21 cellular contexts compared by ENCODE assay signal in the genomic region with DNA sequence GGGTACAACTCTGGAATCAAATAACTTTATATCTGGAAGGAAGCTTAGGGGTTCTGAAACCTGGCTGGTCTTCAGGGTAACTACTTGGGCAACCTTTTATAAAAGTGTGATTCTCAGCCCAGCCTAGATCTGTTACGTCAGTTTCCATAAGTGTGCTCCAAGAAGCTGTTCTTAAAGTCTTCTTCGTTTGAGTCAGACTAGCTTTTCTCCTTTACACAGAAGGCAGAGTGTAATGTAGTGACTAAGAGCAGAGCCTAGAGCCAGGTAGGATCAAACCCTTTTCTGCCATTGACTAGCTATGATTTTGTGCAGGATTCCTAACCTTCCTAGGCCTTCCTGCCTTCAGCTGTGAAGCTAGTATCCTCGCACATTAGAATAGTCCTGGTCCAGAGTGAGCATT. TPM values are rescaled to one million over a fixed set of nuclear protein-coding genes. Genes with fewer than 3 reads are reported as not detected.
DNase-seq lines count a peak whose midpoint lies in the region; ATAC-seq and TF ChIP-seq lines count a peak whose summit lies in the region.
"Had no signal": no experiment of that assay in that cellular context is flagged by ENCODE, and none has a peak within 500 bp of the region (broad histone marks: within the 10 kb centered on the region; RNA-seq: fewer than 3 reads in every experiment).

No MANE protein-coding gene starts in this region.

- H3K4me1 Mint-ChIP-seq in T-helper 17 cell = peaks cover 63% of the 10 kb centered on the region

- H3K36me3 Mint-ChIP-seq in activated naive CD4-positive, alpha-beta T cell treated with anti-CD3 and anti-CD28 coated beads, Interleukin-2, amount 50 U/mL, for 72 hours = no peaks in the 10 kb centered on the region
- peaks cover 2% of the 10 kb centered on the region for H3K36me3 Mint-ChIP-seq in T-helper 17 cell (ENCODE audit: low read depth)
- H3K36me3 Mint-ChIP-seq: naive B cell had no signal

- no peak for TF ChIP-seq EP300 in suprapubic skin (IDR thresholded peaks at IDR 0.05)

- TF ChIP-seq POLR2A in suprapubic skin (IDR thresholded peaks at IDR 0.05) = no peak

- H3K4me3 Mint-ChIP-seq in T-helper 17 cell = peak overlapping the region; percentile 34

- H3K27ac Mint-ChIP-seq in activated naive CD4-positive, alpha-beta T cell treated with anti-CD3 and anti-CD28 coated beads, Interleukin-2, amount 50 U/mL, for 72 hours = no peak overlapping the region
- peak overlapping the region; percentile 85 for H3K27ac Mint-ChIP-seq in T-helper 17 cell
- H3K27ac Mint-ChIP-seq: naive B cell had no signal

- H3K9me3 Mint-ChIP-seq in activated naive CD4-positive, alpha-beta T cell treated with anti-CD3 and anti-CD28 coated beads, Interleukin-2, amount 50 U/mL, for 72 hours = no peaks in the 10 kb centered on the region
- H3K9me3 Mint-ChIP-seq: naive B cell had no signal

- peak; percentile 11 to 68 for ATAC-seq in activated naive CD4-positive, alpha-beta T cell treated with anti-CD3 and anti-CD28 coated beads, Interleukin-2, amount 50 U/mL, for 72 hours
- ATAC-seq in T-helper 17 cell (no peak), esophagus mucosa (peak; percentile 67)
- ATAC-seq: gastroesophageal sphincter had no signal

- H3K27ac ChIP-seq in suprapubic skin (peak overlapping the region; percentile 51), brain microvascular endothelial cell (no peak overlapping the region)
- H3K27ac ChIP-seq: GM23248 had no signal

- no peaks in the 10 kb centered on the region for H3K27me3 Mint-ChIP-seq in T-helper 17 cell

- in situ Hi-C loops in ACHN (cut with HindIII; ENCODE audit: low pct_ligation_motif_present, low pct_unique_long_range_greater_than_20kb, low sequenced_read_pairs) (no loop called here), brain microvascular endothelial cell (cut with HindIII; ENCODE audit: low pct_ligation_motif_present, low sequenced_read_pairs) (loop anchor here (25.0 kb wide), 1 partner anchor 246 kb away; no protein-coding TSS in a partner anchor)

- TF ChIP-seq CTCF in suprapubic skin (IDR thresholded peaks at IDR 0.05) (no peak), brain microvascular endothelial cell (IDR thresholded peaks at IDR 0.05; ENCODE audit: low read depth, low read length, missing control alignments) (no peak)

- H3K27me3 ChIP-seq in suprapubic skin (no peaks in the 10 kb centered on the region), brain microvascular endothelial cell (replicated peaks) (no peaks in the 10 kb centered on the region)

- H3K4me3 ChIP-seq in suprapubic skin (peak overlapping the region; percentile 16), brain microvascular endothelial cell (ENCODE audit: low read depth, low read length) (no peak overlapping the region)
- H3K4me3 ChIP-seq: gastroesophageal sphincter, GM23248 had no signal

- no peaks in the 10 kb centered on the region for H3K36me3 ChIP-seq in suprapubic skin
- no peaks in the 10 kb centered on the region for H3K36me3 ChIP-seq in brain microvascular endothelial cell (replicated peaks)
- H3K36me3 ChIP-seq: esophagus muscularis mucosa, gastroesophageal sphincter had no signal

- WGBS in suprapubic skin = 55% methylated on average over 3 of the region's 3 CpGs

- no peak for DNase-seq in activated naive CD4-positive, alpha-beta T cell treated with anti-CD3 and anti-CD28 coated beads, Interleukin-2, amount 50 U/mL, for 72 hours (ENCODE audit: low spot score in 2 of 2)
- DNase-seq in activated naive CD4-positive, alpha-beta T cell treated with Interleukin-2 at 50 U/mL for 16 hours = no peak
- no peak for DNase-seq in T-helper 17 cell
- DNase-seq in suprapubic skin (ENCODE audit: low spot score in 2 of 2) = no peak
- no peak for DNase-seq in ACHN
- DNase-seq in T-helper 1 cell = no peak
- DNase-seq in brain microvascular endothelial cell = no peak
- DNase-seq: activated gamma-delta T cell treated with Interleukin-2 at 50 U/mL for 16 hours; aorta; cerebellar nuclear complex; GM23248; mesendoderm; naive B cell; NCI-H1436; NCI-H524 treated with DMSO at 0.1 percent for 48 hours; stimulated activated CD4-positive, alpha-beta T cell treated with anti-CD3 and anti-CD28 coated beads, Interleukin-12 subunit alpha, Interleukin-12 subunit beta, amount 100 ng/mL, for 4 hours; stimulated activated CD4-positive, alpha-beta T cell treated with anti-CD3 and anti-CD28 coated beads, Interleukin-4, amount 100 ng/mL, for 4 hours; T-helper 2 cell had no signal

- H3K9me3 ChIP-seq in T-helper 17 cell (ENCODE audit: control insufficient read depth, low read length, poor library complexity, severe bottlenecking) = no peaks in the 10 kb centered on the region
- H3K9me3 ChIP-seq in suprapubic skin = no peaks in the 10 kb centered on the region
- H3K9me3 ChIP-seq: esophagus muscularis mucosa, gastroesophageal sphincter had no signal

- peaks cover 82% of the 10 kb centered on the region for H3K4me1 ChIP-seq in suprapubic skin

RNA-seq across cellular contexts. Expression of gene ITGA6, which starts 5.8 kb away (rescaled TPM):
- total RNA-seq in activated naive CD4-positive, alpha-beta T cell treated with anti-CD3 and anti-CD28 coated beads, Interleukin-2, amount 50 U/mL, for 72 hours = 1 to 10 TPM; 3.4 to 5.0 TPM
- total RNA-seq in T-helper 17 cell = 10 to 100 TPM; 61.7 to 79.5 TPM
- 65.2 TPM for total RNA-seq in esophagus mucosa
- total RNA-seq in suprapubic skin = 100 to 1,000 TPM in 3 of 4 donors, 10 to 100 TPM in 1; 89.6 to 204 (median 161) TPM

Comparison
In these comparisons a context has a peak if more than half of its experiments do, and no peak if none do; other contexts are left out.
1. RNA of gene ITGA6, which starts 5.8 kb away (total RNA-seq): 89.6 to 204 TPM in suprapubic skin, 61.7 to 79.5 TPM in T-helper 17 cell and 65.2 TPM in esophagus mucosa (single experiment); 3.4 to 5.0 TPM in activated naive CD4-positive, alpha-beta T cell treated with anti-CD3 and anti-CD28 coated beads, Interleukin-2, amount 50 U/mL, for 72 hours; every median in the first group is over 10 times any median in the second.